8 cellular contexts compared by ENCODE assay signal in the genomic region with DNA sequence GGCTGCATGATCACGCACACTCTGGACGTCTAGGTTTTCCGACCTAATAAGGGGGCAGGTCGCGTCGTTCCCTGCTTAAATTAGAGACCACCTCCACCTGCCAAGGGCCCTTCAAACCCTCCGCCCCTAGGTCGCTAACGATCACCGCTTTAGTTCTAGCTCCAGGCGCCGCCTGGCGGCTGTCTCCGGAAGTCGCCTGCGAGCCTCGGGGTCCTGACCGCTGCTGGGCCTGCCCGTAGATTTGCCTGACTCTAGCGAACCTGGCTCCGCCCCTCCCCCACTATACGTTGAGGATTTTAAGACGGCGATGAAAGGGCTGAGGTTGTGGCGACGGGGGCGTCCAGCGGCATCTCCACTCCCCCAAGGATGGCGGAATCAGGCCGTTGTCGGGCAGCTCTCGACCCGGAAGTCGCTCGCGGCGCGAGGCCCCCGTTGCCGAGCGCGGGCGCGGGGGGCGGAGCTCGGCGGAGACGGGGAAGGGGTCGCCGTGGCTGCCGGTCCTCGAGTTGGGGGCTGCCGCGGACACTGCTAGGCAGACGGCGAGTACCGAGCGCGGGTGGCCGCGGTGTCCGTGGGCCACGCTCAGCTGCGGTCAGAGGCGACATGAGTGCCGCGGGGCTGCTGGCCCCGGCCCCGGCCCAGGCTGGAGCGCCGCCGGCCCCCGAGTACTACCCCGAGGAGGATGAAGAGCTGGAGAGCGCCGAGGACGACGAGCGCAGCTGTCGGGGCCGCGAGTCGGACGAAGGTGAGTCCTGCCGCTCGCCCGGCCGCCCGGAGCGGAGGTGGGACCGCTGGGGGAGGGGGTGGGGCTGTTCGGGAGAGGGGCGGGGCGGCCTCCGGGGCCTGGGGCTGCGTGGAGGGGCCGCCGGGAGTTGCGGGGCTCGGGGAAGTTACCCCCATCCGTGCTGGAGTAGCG. TPM values are rescaled to one million over a fixed set of nuclear protein-coding genes. Genes with fewer than 3 reads are reported as not detected.
A peak's percentile ranks its signal among the peaks of the same experiment; 100 is the strongest.
DNase-seq lines count a peak whose midpoint lies in the region; ATAC-seq and TF ChIP-seq lines count a peak whose summit lies in the region.

A gene with protein sequence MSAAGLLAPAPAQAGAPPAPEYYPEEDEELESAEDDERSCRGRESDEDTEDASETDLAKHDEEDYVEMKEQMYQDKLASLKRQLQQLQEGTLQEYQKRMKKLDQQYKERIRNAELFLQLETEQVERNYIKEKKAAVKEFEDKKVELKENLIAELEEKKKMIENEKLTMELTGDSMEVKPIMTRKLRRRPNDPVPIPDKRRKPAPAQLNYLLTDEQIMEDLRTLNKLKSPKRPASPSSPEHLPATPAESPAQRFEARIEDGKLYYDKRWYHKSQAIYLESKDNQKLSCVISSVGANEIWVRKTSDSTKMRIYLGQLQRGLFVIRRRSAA (plus strand): TSS at position 467 of the 916 bp plus-strand sequence. CDS start 137 bp downstream, at position 604.

- ATAC-seq in psoas muscle: peak; percentile 60 to 68 (median 63)

- no peak within 1 kb of the TSS for H4K91ac ChIP-seq in H9 (ENCODE audit: insufficient read length, low read depth, low read length)

- no peak within 1 kb of the TSS for H2BK12ac ChIP-seq in H9 (ENCODE audit: insufficient read length, low read depth, low read length)

- H3K79me1 ChIP-seq in H9 (ENCODE audit: insufficient read depth, low read depth, low read length, poor library complexity, severe bottlenecking): peaks cover 10% of the 10 kb centered on the region

- peak within 1 kb of the TSS; percentile 34 for H3K23ac ChIP-seq in H9 (ENCODE audit: insufficient read length, low read depth, low read length)

- H3K9ac ChIP-seq in H9 (ENCODE audit: extremely low read depth, insufficient read length, low read length): peak within 1 kb of the TSS; percentile 84

- H3K79me2 ChIP-seq in H9 (ENCODE audit: insufficient read depth, low read length): peaks cover 8% of the 10 kb centered on the region; the same call in 1 of the 2 replicates

- intact Hi-C loops in ascending aorta (cut with DNase I) (loop anchor here (1.0 to 5.0 kb wide), 4 partner anchors 69 to 1291 kb away; a partner anchor contains a TSS), psoas muscle (cut with DNase I) (loop anchor here (1.0 to 10.0 kb wide), 4 partner anchors 190 to 502 kb away; no protein-coding TSS in a partner anchor)

- peak within 1 kb of the TSS; percentile 86 to 89 for H3K4me3 Mint-ChIP-seq in H9

- H3K4me1 ChIP-seq in H9 (ENCODE audit: insufficient read depth, low read length) (peaks cover 3% of the 10 kb centered on the region; the same call in 1 of the 2 replicates), ascending aorta (peaks cover 2 to 14% of the 10 kb centered on the region in 2 donors), right atrium auricular region (peaks cover 0 to 52% of the 10 kb centered on the region in 2 donors), psoas muscle (peaks cover 32% of the 10 kb centered on the region)

- H3K27ac Mint-ChIP-seq in H9: peak within 1 kb of the TSS; percentile 98 to 99 (median 99)

- peak within 1 kb of the TSS; percentile 96 for H3K14ac ChIP-seq in H9 (ENCODE audit: insufficient read depth, low read length)

- H3K27me3 ChIP-seq in H9 (ENCODE audit: insufficient read depth, low read length): no peaks in the 10 kb centered on the region
- no peaks in the 10 kb centered on the region for H3K27me3 ChIP-seq in ascending aorta
- H3K27me3 ChIP-seq in right atrium auricular region: no peaks in the 10 kb centered on the region
- no peaks in the 10 kb centered on the region for H3K27me3 ChIP-seq in psoas muscle (ENCODE audit: insufficient read depth in 3 of 3, low read length in 2 of 3)

- H2BK120ac ChIP-seq in H9 (ENCODE audit: low read depth, low read length, poor library complexity, severe bottlenecking): peak within 1 kb of the TSS; percentile 91

- H2BK15ac ChIP-seq in H9 (ENCODE audit: low read depth, low read length): no peak within 1 kb of the TSS

- H3K4me2 ChIP-seq in H9 (ENCODE audit: insufficient read depth, insufficient read length, low read length): peak within 1 kb of the TSS; percentile 100

- H3T11ph ChIP-seq in H9 (ENCODE audit: low read length): no peak within 1 kb of the TSS

- H3K18ac ChIP-seq in H9 (ENCODE audit: insufficient read length, low read depth, low read length): peak within 1 kb of the TSS; percentile 99

- no peak within 1 kb of the TSS for H3K27ac ChIP-seq in H9 (ENCODE audit: insufficient read length, low read depth, low read length)
- H3K27ac ChIP-seq in ascending aorta: peak within 1 kb of the TSS; percentile 94 to 95
- H3K27ac ChIP-seq in right atrium auricular region: peak within 1 kb of the TSS; percentile 87 to 89
- peak within 1 kb of the TSS; percentile 96 for H3K27ac ChIP-seq in psoas muscle

- H3K36me3 Mint-ChIP-seq in H9 (ENCODE audit: insufficient read depth in 1 of 3, low read depth in 3 of 3): peaks cover 5 to 16% (median 12%) of the 10 kb centered on the region in 3 experiments; a peak in 6 of 7 replicates

- H3K27me3 Mint-ChIP-seq in H9 (ENCODE audit: low read depth): peaks cover 13% of the 10 kb centered on the region

- H3K4me3 ChIP-seq in ascending aorta: peak within 1 kb of the TSS; percentile 79 to 97
- peak within 1 kb of the TSS; percentile 90 to 100 for H3K4me3 ChIP-seq in right atrium auricular region
- H3K4me3 ChIP-seq in psoas muscle: peak within 1 kb of the TSS; percentile 99

- no peak within 1 kb of the TSS for H2BK5ac ChIP-seq in H9 (ENCODE audit: insufficient read length, low read length)

- H3K4me1 Mint-ChIP-seq in H9: peaks cover 28 to 32% of the 10 kb centered on the region in 2 experiments

- TF ChIP-seq CTCF in H9 (conservative IDR thresholded peaks at IDR 0.05) (peak; percentile 95), ascending aorta (IDR thresholded peaks at IDR 0.05) (peak; percentile 97 to 98 (median 98)), right atrium auricular region (IDR thresholded peaks at IDR 0.05) (peak; percentile 95 to 96), psoas muscle (IDR thresholded peaks at IDR 0.05) (peak; percentile 93)

- no peak within 1 kb of the TSS for H2BK20ac ChIP-seq in H9 (ENCODE audit: low read depth, low read length, poor library complexity, severe bottlenecking)

- no CpG with 5 or more reads among the region's 102 CpGs for WGBS in H9 (ENCODE audit: extremely low coverage, insufficient read length, low lambda C conversion rate)
- 0 to 1% (median 0%) methylated on average over 81 to 102 of the region's 102 CpGs for WGBS in psoas muscle, 3 donors

- peaks cover 20 to 24% of the 10 kb centered on the region in 2 donors for H3K36me3 ChIP-seq in ascending aorta
- H3K36me3 ChIP-seq in right atrium auricular region: peaks cover 19% of the 10 kb centered on the region
- peaks cover 0 to 22% of the 10 kb centered on the region in 2 donors for H3K36me3 ChIP-seq in psoas muscle (ENCODE audit: insufficient read depth in 1 of 2, low read depth in 1 of 2)

- peak within 1 kb of the TSS; percentile 63 for H2AFZ ChIP-seq in H9 (ENCODE audit: low read length)

- H4K20me1 ChIP-seq in H9 (ENCODE audit: control insufficient read depth, insufficient read depth, insufficient read length): no peaks in the 10 kb centered on the region

- H3K9me3 ChIP-seq in H9 (ENCODE audit: control insufficient read depth, low read depth, low read length) (no peaks in the 10 kb centered on the region), ascending aorta (no peaks in the 10 kb centered on the region), right atrium auricular region (no peaks in the 10 kb centered on the region), psoas muscle (no peaks in the 10 kb centered on the region)

- peak within 1 kb of the TSS; percentile 90 for H4K5ac ChIP-seq in H9 (ENCODE audit: insufficient read length, low read depth, low read length)

- no peak within 1 kb of the TSS for H4K8ac ChIP-seq in H9 (replicated peaks; ENCODE audit: insufficient read length, low read depth, low read length)

- H3K23me2 ChIP-seq in H9 (ENCODE audit: insufficient read length, low read depth, low read length, poor library complexity, severe bottlenecking): peaks cover 34% of the 10 kb centered on the region

- no peak within 1 kb of the TSS for H2AK5ac ChIP-seq in H9 (ENCODE audit: insufficient read length, low read length)

- H3K9me3 Mint-ChIP-seq in H9: no peaks in the 10 kb centered on the region

- no peak within 1 kb of the TSS for H3K56ac ChIP-seq in H9 (ENCODE audit: insufficient read length, low read depth, low read length)

- H3K4ac ChIP-seq in H9 (ENCODE audit: low read depth, low read length): no peak within 1 kb of the TSS

- DNase-seq in DMS 273 treated with DMSO at 0.1 percent for 48 hours (lab: John Stamatoyannopoulos, UW): peak; percentile 2
- peak; percentile 95 for DNase-seq in H9
- DNase-seq in NCI-H1930 (lab: John Stamatoyannopoulos, UW): peak; percentile 83 to 90
- peak; percentile 76 for DNase-seq in T-helper 22 cell (ENCODE audit: low read depth)
- peak; percentile 68 to 96 for DNase-seq in ascending aorta (ENCODE audit: low spot score in 2 of 2)
- DNase-seq in right atrium auricular region (ENCODE audit: low spot score): peak; percentile 93
- DNase-seq in psoas muscle: peak; percentile 92 to 96
- DNase-seq in ureter (ENCODE audit: low spot score): peak; percentile 94

RNA-seq across cellular contexts. Expression of the gene that starts here (rescaled TPM):
- total RNA-seq in H9 (2021) (50.3 and 50.5 TPM in 2 replicates), ascending aorta (8.0 TPM), right atrium auricular region (10 to 100 TPM; 19.1 to 30.2 TPM), psoas muscle (10 to 100 TPM; 15.6 to 27.1 (median 22.4) TPM), ureter (40.1 TPM)
- 10 to 100 TPM in 1 of 3 donors, 1 to 10 TPM in 2; 8.3 to 27.8 (median 9.0) TPM for polyA plus RNA-seq in psoas muscle

Comparison
In these comparisons a context has a peak if more than half of its experiments do, and no peak if none do; other contexts are left out.
1. DNase-seq: peak in every context shown above with its lines; median percentile 95 in H9; 94 in psoas muscle; 94 in ureter; 93 in right atrium auricular region; 86 in NCI-H1930; 82 in ascending aorta; 76 in T-helper 22 cell; 2 in DMS 273 treated with DMSO at 0.1 percent for 48 hours.